ENCODE assay signal across 19 cellular contexts in genomic region chr21:44392916-44393315, GRCh38. TPM values are rescaled to one million over a fixed set of nuclear protein-coding genes. Genes with fewer than 3 reads are reported as not detected.
DNase-seq lines count a peak whose midpoint lies in the region; ATAC-seq, FAIRE-seq and TF ChIP-seq lines count a peak whose summit lies in the region.
"Had no signal": no experiment of that assay in that cellular context is flagged by ENCODE, and none has a peak within 500 bp of the region (broad histone marks: within the 10 kb centered on the region; RNA-seq: fewer than 3 reads in every experiment).

No MANE protein-coding gene starts in this region.

- FAIRE-seq in bronchial epithelial cell (lab: Jason Lieb, UNC) (no peak), small intestine (lab: Jason Lieb, UNC) (no peak)
- FAIRE-seq: G401.6, GM12878 had no signal

- WGBS in small intestine, 3 donors = 31 to 78% (median 43%) methylated on average over 2 of the region's 2 CpGs

- no peaks in the 10 kb centered on the region for H4K20me1 ChIP-seq in Karpas-422 (ENCODE audit: insufficient read depth, low read depth, low read length)

- no peaks in the 10 kb centered on the region for H3K4me1 Mint-ChIP-seq in activated T-cell treated with anti-CD3 and anti-CD28 coated beads, Interleukin-2, amount 50 U/mL, for 4 hours (ENCODE audit: low read depth)
- H3K4me1 Mint-ChIP-seq: CD8-positive, alpha-beta memory T cell had no signal

- H3K9me2 ChIP-seq in Karpas-422 (replicated peaks; ENCODE audit: insufficient read depth, low read length) = no peaks in the 10 kb centered on the region

- H3K27me3 ChIP-seq in Karpas-422 (ENCODE audit: low read length) (no peaks in the 10 kb centered on the region), bronchial epithelial cell (ENCODE audit: control insufficient read depth, insufficient read depth, low read length) (no peaks in the 10 kb centered on the region), small intestine (ENCODE audit: control insufficient read depth in 2 of 2, insufficient read depth in 2 of 2, low read length in 2 of 2) (no peaks in the 10 kb centered on the region)
- H3K27me3 ChIP-seq: BLaER1 treated with 17β-estradiol and CSF1 and Interleukin-3, amounts not matched to agents 10 nM and 100 nM had no signal

- no peaks in the 10 kb centered on the region for H3K79me2 ChIP-seq in Karpas-422 (ENCODE audit: low read length)

- H3K9me3 Mint-ChIP-seq in activated T-cell treated with anti-CD3 and anti-CD28 coated beads, Interleukin-2, amount 50 U/mL, for 4 hours = no peaks in the 10 kb centered on the region

- H3K4me1 ChIP-seq in Karpas-422 (ENCODE audit: low read length) (no peaks in the 10 kb centered on the region), small intestine (ENCODE audit: control insufficient read depth in 2 of 2, insufficient read depth in 1 of 2, low read depth in 1 of 2, low read length in 1 of 2) (no peaks in the 10 kb centered on the region)

- H3K9ac ChIP-seq in Karpas-422 (ENCODE audit: low read length) = no peak overlapping the region

- H3K27ac ChIP-seq in Karpas-422 (ENCODE audit: low read length) (no peak overlapping the region), small intestine (ENCODE audit: low read depth in 1 of 2, low read length in 1 of 2) (no peak overlapping the region)

- ATAC-seq in activated T-cell treated with anti-CD3 and anti-CD28 coated beads, Interleukin-2, amount 50 U/mL, for 4 hours = no peak
- ATAC-seq: GM12878, Panc1, Right ventricle myocardium inferior had no signal

- H3K9me3 ChIP-seq in Karpas-422 (ENCODE audit: low read length) (no peaks in the 10 kb centered on the region), small intestine (ENCODE audit: control insufficient read depth, low read depth) (no peaks in the 10 kb centered on the region)

- no peak overlapping the region for H3K4me2 ChIP-seq in Karpas-422 (ENCODE audit: low read depth, low read length, poor library complexity, severe bottlenecking)

- in situ Hi-C loops in GM13976 (cut with MboI; ENCODE audit: low sequenced_read_pairs, unreplicated experiment) = no loop called here

- DNase-seq in GM13976 (ENCODE audit: low spot score) (peak; percentile 11), Karpas-422 (peak; percentile 2), bronchial epithelial cell (ENCODE audit: low read depth) (peak; percentile 3), small intestine (peak; percentile 8), Kasumi-1 (lab: John Stamatoyannopoulos, UW) (no peak), NCI-H1436 (lab: John Stamatoyannopoulos, UW) (no peak)
- DNase-seq in activated T-cell treated with anti-CD3 and anti-CD28 coated beads, Interleukin-2, amount 50 U/mL, for 4 hours = no peak
- DNase-seq: CD8-positive, alpha-beta memory T cell; DMS79 treated with DMSO at 0.1 percent for 48 hours; MV-4-11; NCI-H1417; NCI-H2029; NCI-H2171; NCI-H446 treated with DMSO at 0.1 percent for 48 hours had no signal

- H3K4me3 ChIP-seq in Karpas-422 (ENCODE audit: low read length) (no peak overlapping the region), bronchial epithelial cell (ENCODE audit: low read depth, low read length) (no peak overlapping the region), small intestine (ENCODE audit: low read depth in 1 of 2, low read length in 2 of 2) (no peak overlapping the region)
- H3K4me3 ChIP-seq: BLaER1 treated with 17β-estradiol and CSF1 and Interleukin-3, amounts not matched to agents 10 nM and 100 nM; GM12878 had no signal

- H3K36me3 ChIP-seq in Karpas-422 (ENCODE audit: insufficient read depth, low read length) (no peaks in the 10 kb centered on the region), bronchial epithelial cell (ENCODE audit: control insufficient read depth, insufficient read depth, low read length) (no peaks in the 10 kb centered on the region), small intestine (ENCODE audit: control insufficient read depth in 2 of 2, insufficient read depth in 2 of 2, low read length in 2 of 2) (no peaks in the 10 kb centered on the region)

- no peak overlapping the region for H3K4me3 Mint-ChIP-seq in activated T-cell treated with anti-CD3 and anti-CD28 coated beads, Interleukin-2, amount 50 U/mL, for 4 hours
- H3K4me3 Mint-ChIP-seq: CD8-positive, alpha-beta memory T cell had no signal

- H3K36me3 Mint-ChIP-seq in activated T-cell treated with anti-CD3 and anti-CD28 coated beads, Interleukin-2, amount 50 U/mL, for 4 hours (ENCODE audit: insufficient read depth) = no peaks in the 10 kb centered on the region
- H3K36me3 Mint-ChIP-seq: CD8-positive, alpha-beta memory T cell had no signal

- no peaks in the 10 kb centered on the region for H3K27me3 Mint-ChIP-seq in activated T-cell treated with anti-CD3 and anti-CD28 coated beads, Interleukin-2, amount 50 U/mL, for 4 hours (ENCODE audit: low read depth)
- H3K27me3 Mint-ChIP-seq: CD8-positive, alpha-beta memory T cell had no signal

- TF ChIP-seq CTCF in GM13976 (IDR thresholded peaks at IDR 0.05; ENCODE audit: borderline replicate concordance, control extremely low read depth, extremely low read depth, insufficient read depth, missing control alignments) = no peak
- TF ChIP-seq CTCF in bronchial epithelial cell (IDR thresholded peaks at IDR 0.05; ENCODE audit: insufficient read depth, low read length, severe bottlenecking) = no peak

- no peak overlapping the region for H2AFZ ChIP-seq in Karpas-422 (ENCODE audit: low read length)

RNA-seq across cellular contexts. Expression of gene TRPM2, which starts 39.5 kb away (rescaled TPM):
- total RNA-seq in Karpas-422 (2014; rRNA removed; shearing (Covaris generic); ENCODE audit: low replicate concordance) = 0.90 TPM in 1 of 2 replicates, not detected in the other
- under 0.01 TPM in 1 of 2 replicates, not detected in the other for total RNA-seq in bronchial epithelial cell
- 1 to 10 TPM in 2 of 3 donors, under 1 TPM in 1; 0.89 to 2.7 (median 2.7) TPM for polyA plus RNA-seq in small intestine
- total RNA-seq in activated T-cell treated with anti-CD3 and anti-CD28 coated beads, Interleukin-2, amount 50 U/mL, for 4 hours = 10 to 100 TPM in 1 of 3 donors, 1 to 10 TPM in 1, under 1 TPM in 1; 0.95 to 21.6 (median 2.5) TPM

RNA-seq across cellular contexts. Expression of gene CFAP410, which starts 53.7 kb away (rescaled TPM):
- total RNA-seq in Karpas-422 (2014; rRNA removed; shearing (Covaris generic); ENCODE audit: low replicate concordance) = 7.9 and 12.8 TPM in 2 replicates
- total RNA-seq in bronchial epithelial cell = 5.4 and 6.1 TPM in 2 replicates
- 10 to 100 TPM; 17.9 to 35.9 (median 32.1) TPM for polyA plus RNA-seq in small intestine
- total RNA-seq in activated T-cell treated with anti-CD3 and anti-CD28 coated beads, Interleukin-2, amount 50 U/mL, for 4 hours = 10 to 100 TPM; 30.2 to 32.7 (median 30.5) TPM

Comparison
In these comparisons a context has a peak if more than half of its experiments do, and no peak if none do; other contexts are left out.
1. DNase-seq: peak in GM13976 (single experiment), Karpas-422 (single experiment), bronchial epithelial cell (single experiment) and small intestine (single experiment); none in Kasumi-1 (0 of 2), NCI-H1436 (single experiment) and activated T-cell treated with anti-CD3 and anti-CD28 coated beads, Interleukin-2, amount 50 U/mL, for 4 hours (single experiment).